Comparison of ENCODE assay signal across 38 cellular contexts in the genomic region with DNA sequence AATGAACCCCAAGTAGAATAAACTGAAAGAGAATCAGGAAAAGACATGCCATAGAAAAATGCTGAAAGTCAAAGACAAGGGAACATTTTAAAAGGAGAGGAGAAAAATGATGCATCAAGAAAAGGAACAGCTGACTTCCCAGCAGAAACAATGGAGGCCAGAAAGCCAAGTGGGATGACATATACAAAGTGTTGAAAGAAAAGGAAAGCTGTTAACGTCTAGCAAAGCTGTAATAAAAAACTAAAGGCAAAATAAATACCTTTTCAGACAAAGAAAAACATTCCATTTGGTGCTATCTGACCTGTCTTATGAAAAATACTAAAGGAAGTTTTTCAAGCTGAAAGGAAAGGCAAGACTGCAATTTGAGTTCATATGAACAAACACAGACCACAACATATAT. TPM values are rescaled to one million over a fixed set of nuclear protein-coding genes. Genes with fewer than 3 reads are reported as not detected.
"Had no signal": no experiment of that assay in that cellular context is flagged by ENCODE, and none has a peak within 500 bp of the region (broad histone marks: within the 10 kb centered on the region; RNA-seq: fewer than 3 reads in every experiment).

No MANE protein-coding gene starts in this region.

- ATAC-seq: activated CD8-positive, alpha-beta T cell treated with anti-CD3 and anti-CD28 coated beads for 36 hours; activated naive CD4-positive, alpha-beta T cell treated with anti-CD3 and anti-CD28 coated beads, Interleukin-2, amount 50 U/mL, for 72 hours; activated T-cell treated with anti-CD3 and anti-CD28 coated beads, Interleukin-2, amount 50 U/mL, for 4 hours; activated T-cell treated with anti-CD3 and anti-CD28 coated beads, Interleukin-2, amount 50 U/mL, for 72 hours; activated T-helper 17 cell treated with anti-CD3 and anti-CD28 coated beads, Interleukin-2, amount 50 U/mL, for 72 hours; T-cell had no signal

- H3K27me3 ChIP-seq: adrenal gland had no signal

- H3K27ac ChIP-seq: adrenal gland, VCaP had no signal

- H3K9me3 Mint-ChIP-seq: activated CD4-positive, alpha-beta memory T cell treated with anti-CD3 and anti-CD28 coated beads for 36 hours; activated CD4-positive, alpha-beta T cell treated with anti-CD3 and anti-CD28 coated beads, Interleukin-2, amount 10 ng/mL, durations not matched to agents 24 days and 14 days; activated T-helper 1 cell treated with anti-CD3 and anti-CD28 coated beads, Interleukin-12 subunit alpha, Interleukin-12 subunit beta, Interleukin-2, Interleukin-4 antibody, amounts not matched to agents 30 ng/mL and 10 ng/mL and 1 ng/mL, durations not matched to agents 14 hours and 24 hours and 36 hours; T-helper 1 cell treated with Interleukin-12 subunit alpha and Interleukin-12 subunit beta and Interleukin-4 antibody, amounts not matched to agents 30 μg/mL and 1 μg/mL, for 36 hours; T-helper 2 cell treated with Interferon-gamma antibody and Interleukin-4, amounts not matched to agents 5 μg/mL and 100 μg/mL, for 36 hours had no signal

- DNase-seq: activated B cell treated with CpG ODN at 0.5 μM for 24 hours; activated CD4-positive, alpha-beta memory T cell treated with anti-CD3 and anti-CD28 coated beads for 36 hours; activated CD4-positive, alpha-beta T cell treated with anti-CD3 and anti-CD28 coated beads for 4 hours; activated CD4-positive, alpha-beta T cell treated with anti-CD3 and anti-CD28 coated beads, Interleukin-2, amount 10 ng/mL, durations not matched to agents 24 days and 14 days; activated CD4-positive, alpha-beta T cell treated with anti-CD3 and anti-CD28 coated beads, Interleukin-2, amount 50 U/mL, for 1 hour; activated CD4-positive, alpha-beta T cell treated with anti-CD3 and anti-CD28 coated beads, Interleukin-2, amount 50 U/mL, for 4 hours; activated CD4-positive, CD25-positive, alpha-beta regulatory T cell treated with anti-CD3 and anti-CD28 coated beads, Interleukin-2, amount 50 U/mL, for 72 hours; activated CD8-positive, alpha-beta memory T cell treated with anti-CD3 and anti-CD28 coated beads, Interleukin-2, amount 50 U/mL, for 4 hours; activated CD8-positive, alpha-beta T cell treated with anti-CD3 and anti-CD28 coated beads for 36 hours; activated effector memory CD4-positive, alpha-beta T cell treated with anti-CD3 and anti-CD28 coated beads, Interleukin-2, amount 50 U/mL, for 16 hours; activated gamma-delta T cell treated with Interleukin-2 at 50 U/mL for 16 hours; activated naive CD4-positive, alpha-beta T cell; activated naive CD4-positive, alpha-beta T cell treated with anti-CD3 and anti-CD28 coated beads for 36 hours; activated naive CD4-positive, alpha-beta T cell treated with anti-CD3 and anti-CD28 coated beads, Interleukin-2, amount 50 U/mL, for 16 hours; activated naive CD8-positive, alpha-beta T cell treated with anti-CD3 and anti-CD28 coated beads for 36 hours; activated T-cell treated with anti-CD3 and anti-CD28 coated beads for 4 hours; activated T-cell treated with anti-CD3 and anti-CD28 coated beads, Interleukin-2, amount 50 U/mL, for 1 hour; activated T-cell treated with anti-CD3 and anti-CD28 coated beads, Interleukin-2, amount 50 U/mL, for 4 hours; activated T-cell treated with anti-CD3 and anti-CD28 coated beads, Interleukin-2, amount 50 U/mL, for 72 hours; adrenal gland; amniotic stem cell; aorta; cerebellar nuclear complex; T-cell; T-helper 2 cell; T-helper 9 cell had no signal

- H3K36me3 Mint-ChIP-seq: activated CD4-positive, alpha-beta memory T cell treated with anti-CD3 and anti-CD28 coated beads for 36 hours; activated naive CD4-positive, alpha-beta T cell treated with anti-CD3 and anti-CD28 coated beads, Interleukin-2, amount 50 U/mL, for 72 hours; activated naive CD8-positive, alpha-beta T cell treated with anti-CD3 and anti-CD28 coated beads for 36 hours; brain; T-cell had no signal

- H3K36me3 ChIP-seq: adrenal gland had no signal

- H3K27ac Mint-ChIP-seq: activated B cell treated with CpG ODN at 0.5 μM for 24 hours; activated CD4-positive, alpha-beta memory T cell treated with anti-CD3 and anti-CD28 coated beads for 36 hours; activated CD4-positive, alpha-beta T cell treated with anti-CD3 and anti-CD28 coated beads, Interleukin-2, amount 10 ng/mL, durations not matched to agents 24 days and 14 days; activated CD8-positive, alpha-beta T cell treated with anti-CD3 and anti-CD28 coated beads for 36 hours; activated naive CD4-positive, alpha-beta T cell treated with anti-CD3 and anti-CD28 coated beads for 36 hours; activated naive CD4-positive, alpha-beta T cell treated with anti-CD3 and anti-CD28 coated beads, Interleukin-2, amount 50 U/mL, for 72 hours; activated naive CD8-positive, alpha-beta T cell treated with anti-CD3 and anti-CD28 coated beads for 36 hours; activated T-cell treated with anti-CD3 and anti-CD28 coated beads, Interleukin-2, amount 50 U/mL, for 72 hours; activated T-helper 1 cell treated with anti-CD3 and anti-CD28 coated beads, Interleukin-12 subunit alpha, Interleukin-12 subunit beta, Interleukin-2, Interleukin-4 antibody, amounts not matched to agents 30 ng/mL and 10 ng/mL and 1 ng/mL, durations not matched to agents 14 hours and 24 hours and 36 hours; activated T-helper 17 cell treated with anti-CD3 and anti-CD28 coated beads, Interleukin-2, amount 50 U/mL, for 72 hours; brain; T-cell; T-helper 1 cell treated with Interleukin-12 subunit alpha and Interleukin-12 subunit beta and Interleukin-4 antibody, amounts not matched to agents 30 μg/mL and 1 μg/mL, for 36 hours; T-helper 2 cell treated with Interferon-gamma antibody and Interleukin-4, amounts not matched to agents 5 μg/mL and 100 μg/mL, for 36 hours had no signal

- FAIRE-seq: astrocyte, bronchial epithelial cell, TTC549 had no signal

- H3K4me3 ChIP-seq: adrenal gland had no signal

- H3K4me1 ChIP-seq: adrenal gland had no signal

- H3K4me1 Mint-ChIP-seq: activated B cell treated with CpG ODN at 0.5 μM for 24 hours; activated CD4-positive, alpha-beta T cell treated with anti-CD3 and anti-CD28 coated beads, Interleukin-2, amount 10 ng/mL, durations not matched to agents 24 days and 14 days; activated naive CD8-positive, alpha-beta T cell treated with anti-CD3 and anti-CD28 coated beads for 36 hours; activated T-helper 17 cell treated with anti-CD3 and anti-CD28 coated beads, Interleukin-2, amount 50 U/mL, for 72 hours; brain; central memory CD8-positive, alpha-beta T cell; T-cell had no signal

- H3K27me3 Mint-ChIP-seq: activated B cell treated with CpG ODN at 0.5 μM for 24 hours; activated CD4-positive, alpha-beta T cell treated with anti-CD3 and anti-CD28 coated beads, Interleukin-2, amount 10 ng/mL, durations not matched to agents 24 days and 14 days; activated T-helper 17 cell treated with anti-CD3 and anti-CD28 coated beads, Interleukin-2, amount 50 U/mL, for 72 hours; brain had no signal

- H3K4me3 Mint-ChIP-seq: activated B cell treated with CpG ODN at 0.5 μM for 24 hours; activated CD4-positive, alpha-beta memory T cell treated with anti-CD3 and anti-CD28 coated beads for 36 hours; activated CD4-positive, alpha-beta T cell treated with anti-CD3 and anti-CD28 coated beads, Interleukin-2, amount 10 ng/mL, durations not matched to agents 24 days and 14 days; activated CD8-positive, alpha-beta T cell treated with anti-CD3 and anti-CD28 coated beads for 36 hours; activated naive CD4-positive, alpha-beta T cell treated with anti-CD3 and anti-CD28 coated beads for 36 hours; activated naive CD8-positive, alpha-beta T cell treated with anti-CD3 and anti-CD28 coated beads for 36 hours; activated T-cell treated with anti-CD3 and anti-CD28 coated beads, Interleukin-2, amount 50 U/mL, for 4 hours; activated T-cell treated with anti-CD3 and anti-CD28 coated beads, Interleukin-2, amount 50 U/mL, for 72 hours; activated T-helper 1 cell treated with anti-CD3 and anti-CD28 coated beads, Interleukin-12 subunit alpha, Interleukin-12 subunit beta, Interleukin-2, Interleukin-4 antibody, amounts not matched to agents 30 ng/mL and 10 ng/mL and 1 ng/mL, durations not matched to agents 14 hours and 24 hours and 36 hours; activated T-helper 17 cell treated with anti-CD3 and anti-CD28 coated beads, Interleukin-2, amount 50 U/mL, for 72 hours; brain; central memory CD8-positive, alpha-beta T cell; T-cell; T-helper 1 cell treated with Interleukin-12 subunit alpha and Interleukin-12 subunit beta and Interleukin-4 antibody, amounts not matched to agents 30 μg/mL and 1 μg/mL, for 36 hours; T-helper 2 cell treated with Interferon-gamma antibody and Interleukin-4, amounts not matched to agents 5 μg/mL and 100 μg/mL, for 36 hours had no signal

- H3K9me3 ChIP-seq: adrenal gland had no signal

RNA-seq across cellular contexts. Expression of a gene that starts 34.1 kb away (rescaled TPM):
- total RNA-seq: activated B cell treated with CpG ODN at 0.5 μM for 24 hours; activated CD4-positive, alpha-beta memory T cell treated with anti-CD3 and anti-CD28 coated beads for 36 hours; activated CD4-positive, alpha-beta T cell treated with anti-CD3 and anti-CD28 coated beads, Interleukin-2, amount 10 ng/mL, durations not matched to agents 24 days and 14 days; activated CD8-positive, alpha-beta memory T cell treated with anti-CD3 and anti-CD28 coated beads for 36 hours; activated CD8-positive, alpha-beta T cell treated with anti-CD3 and anti-CD28 coated beads for 36 hours; activated naive CD4-positive, alpha-beta T cell treated with anti-CD3 and anti-CD28 coated beads for 36 hours; activated naive CD4-positive, alpha-beta T cell treated with anti-CD3 and anti-CD28 coated beads, Interleukin-2, amount 50 U/mL, for 72 hours; activated naive CD8-positive, alpha-beta T cell treated with anti-CD3 and anti-CD28 coated beads for 36 hours; activated T-cell treated with anti-CD3 and anti-CD28 coated beads, Interleukin-2, amount 50 U/mL, for 72 hours; activated T-helper 1 cell treated with anti-CD3 and anti-CD28 coated beads, Interleukin-12 subunit alpha, Interleukin-12 subunit beta, Interleukin-2, Interleukin-4 antibody, amounts not matched to agents 30 ng/mL and 10 ng/mL and 1 ng/mL, durations not matched to agents 14 hours and 24 hours and 36 hours; activated T-helper 17 cell treated with anti-CD3 and anti-CD28 coated beads, Interleukin-2, amount 50 U/mL, for 72 hours had no signal
